Comparison of ENCODE assay signal across 23 cellular contexts in genomic region chr16:17832738-17833137, GRCh38.
"Had no signal": no experiment of that assay in that cellular context is flagged by ENCODE, and none has a peak within 500 bp of the region (broad histone marks: within the 10 kb centered on the region; RNA-seq: fewer than 3 reads in every experiment).

No MANE protein-coding gene starts in this region.

- H3K9me3 ChIP-seq: heart right ventricle, lower lobe of right lung, ovary, psoas muscle, thoracic aorta, tibial nerve, upper lobe of left lung had no signal

- H3K27ac ChIP-seq: dorsolateral prefrontal cortex, heart right ventricle, lower lobe of right lung, ovary, psoas muscle, thoracic aorta, tibial nerve, upper lobe of left lung had no signal

- DNase-seq: dorsolateral prefrontal cortex; effector CD4-positive, alpha-beta T cell; foreskin melanocyte; glutamatergic neuron; heart right ventricle; hippocampal formation; kidney glomerular epithelial cell; left colon; left ventricle myocardium superior; lower lobe of right lung; natural killer cell; occipital lobe; ovary; posterior cingulate gyrus; psoas muscle; right cardiac atrium; small intestine; stimulated activated CD4-positive, alpha-beta T cell treated with anti-CD3 and anti-CD28 coated beads, Interleukin-15, amount 100 ng/mL, for 24 hours; stimulated activated CD4-positive, alpha-beta T cell treated with anti-CD3 and anti-CD28 coated beads, Interleukin-2, amount 100 ng/mL, for 48 hours; stimulated activated naive B cell treated with anti-CD40 and anti-IgM and Interleukin-4, amounts not matched to agents 10 μg/mL and 1 μg/mL and 100 μg/mL, for 72 hours; upper lobe of left lung had no signal

- ATAC-seq: heart right ventricle; left colon; left ventricle myocardium superior; lower lobe of right lung; natural killer cell; psoas muscle; right cardiac atrium; stimulated activated naive B cell treated with anti-CD40 and anti-IgM and Interleukin-4, amounts not matched to agents 10 μg/mL and 1 μg/mL and 100 μg/mL, for 72 hours had no signal

- H3K4me3 ChIP-seq: dorsolateral prefrontal cortex, heart right ventricle, lower lobe of right lung, ovary, psoas muscle, thoracic aorta, tibial nerve, upper lobe of left lung had no signal

- H3K4me1 ChIP-seq: heart right ventricle, lower lobe of right lung, psoas muscle, tibial nerve, upper lobe of left lung had no signal

- H3K27me3 ChIP-seq: ovary, tibial nerve, upper lobe of left lung had no signal

- H3K36me3 ChIP-seq: heart right ventricle, lower lobe of right lung, ovary, thoracic aorta, tibial nerve, upper lobe of left lung had no signal
